Comparison of ENCODE assay signal across 8 cellular contexts in the genomic region with DNA sequence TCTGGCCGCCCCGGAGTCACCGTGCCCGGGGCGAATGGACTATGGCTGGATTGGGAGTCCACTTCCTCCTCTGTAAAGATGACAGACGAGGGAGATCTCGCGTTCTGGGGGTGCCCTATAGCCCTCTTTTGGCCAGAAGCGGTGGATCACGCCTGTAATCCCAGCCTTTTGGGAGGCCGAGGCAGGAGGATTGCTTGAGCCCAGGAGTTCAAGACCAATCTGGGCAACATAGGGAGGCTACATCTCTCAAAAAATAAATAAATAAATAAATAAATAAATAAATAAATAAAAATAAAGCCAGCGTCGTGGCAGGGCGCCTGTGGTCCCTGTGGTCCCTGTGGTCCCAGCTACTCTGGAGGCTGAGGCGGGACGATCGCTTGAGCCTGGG. TPM values are rescaled to one million over a fixed set of nuclear protein-coding genes. Genes with fewer than 3 reads are reported as not detected.
DNase-seq lines count a peak whose midpoint lies in the region; ATAC-seq, FAIRE-seq and TF ChIP-seq lines count a peak whose summit lies in the region.
"Not testable (repeated sequence)": the region's sequence is repeated elsewhere in the genome, so short reads cannot be mapped to it uniquely, and the experiment has no call there.

No MANE protein-coding gene starts in this region.

- H3K4me1 ChIP-seq in astrocyte (ENCODE audit: insufficient read depth, low read length); esophagus (ENCODE audit: control insufficient read depth in 2 of 2, insufficient read depth in 2 of 2, low read length in 1 of 2); parathyroid adenoma; transverse colon: not testable (repeated sequence)

- not testable (repeated sequence) for TF ChIP-seq POLR2A in transverse colon (IDR thresholded peaks at IDR 0.05)

- H3K36me3 ChIP-seq in astrocyte (ENCODE audit: insufficient read depth, low read length); esophagus (ENCODE audit: control insufficient read depth in 2 of 2, insufficient read depth in 2 of 2, low read length in 1 of 2); parathyroid adenoma (ENCODE audit: control insufficient read depth, insufficient read depth, low read length); transverse colon: not testable (repeated sequence)

- H3K9me3 Mint-ChIP-seq in Calu3 (ENCODE audit: low read depth, unreplicated experiment); T-cell; astrocyte (ENCODE audit: unreplicated experiment): not testable (repeated sequence)

- H3K36me3 Mint-ChIP-seq in Calu3 (ENCODE audit: insufficient read depth, unreplicated experiment), result peaks cover 11% of the 10 kb centered on the region
- H3K36me3 Mint-ChIP-seq in T-cell; astrocyte (ENCODE audit: low read depth, unreplicated experiment): not testable (repeated sequence)

- intact Hi-C loops in Calu3 (cut with micrococcal nuclease; ENCODE audit: unreplicated experiment); transverse colon (cut with DNase I; ENCODE audit: low total_unique reads): not testable (repeated sequence)

- not testable (repeated sequence) for H3K27me3 Mint-ChIP-seq in Calu3 (ENCODE audit: unreplicated experiment); T-cell; astrocyte (ENCODE audit: low read depth, unreplicated experiment)

- not testable (repeated sequence) for TF ChIP-seq CTCF in Calu3 (IDR thresholded peaks at IDR 0.05; ENCODE audit: unreplicated experiment); astrocyte (IDR thresholded peaks at IDR 0.05; ENCODE audit: insufficient read depth, low read depth, low read length); parathyroid adenoma (IDR thresholded peaks at IDR 0.05); transverse colon (IDR thresholded peaks at IDR 0.05)

- ATAC-seq in T-cell (replicated peaks in 1 of 4), result peak in 1 of 4 experiments; percentile 14
- not testable (repeated sequence) for ATAC-seq in left lobe of liver

- H3K27ac ChIP-seq in astrocyte (ENCODE audit: low read depth, low read length) (peak overlapping the region; percentile 95), esophagus (ENCODE audit: low read depth in 2 of 2, low read length in 1 of 2) (peak overlapping the region; percentile 74 to 89), parathyroid adenoma (peak overlapping the region; percentile 77), transverse colon (peak overlapping the region; percentile 60 to 95 (median 90))

- peak overlapping the region; percentile 85 for H3K4me2 ChIP-seq in astrocyte (ENCODE audit: low read length)
- H3K4me2 ChIP-seq in parathyroid adenoma (ENCODE audit: low read length), result peak overlapping the region; percentile 71

- WGBS in esophagus, 2 donors, result 25 to 32% methylated on average over 9 to 15 of the region's 17 CpGs
- WGBS in transverse colon (ENCODE audit: low coverage in 1 of 2), 2 donors, result 47% methylated on average over 13 of the region's 17 CpGs; no CpG with 5 or more reads in 1 of the 2 donors

- H3K27me3 ChIP-seq in astrocyte (ENCODE audit: insufficient read depth, low read length); esophagus (ENCODE audit: control insufficient read depth in 1 of 2, insufficient read depth in 2 of 2, low read length in 2 of 2); parathyroid adenoma (ENCODE audit: control insufficient read depth, insufficient read depth, low read length); transverse colon: not testable (repeated sequence)

- H2AFZ ChIP-seq in astrocyte (ENCODE audit: low read depth, low read length), result peak overlapping the region; percentile 52
- H2AFZ ChIP-seq in parathyroid adenoma, result peak overlapping the region; percentile 75

- not testable (repeated sequence) for H3K27ac Mint-ChIP-seq in Calu3 (ENCODE audit: unreplicated experiment)
- H3K27ac Mint-ChIP-seq in T-cell (peak overlapping the region in 1 of 2 donors; percentile 48), astrocyte (ENCODE audit: unreplicated experiment) (peak overlapping the region; percentile 75)

- peaks cover 24% of the 10 kb centered on the region for H3K4me1 Mint-ChIP-seq in Calu3 (ENCODE audit: low read depth, unreplicated experiment)
- not testable (repeated sequence) for H3K4me1 Mint-ChIP-seq in T-cell; astrocyte (ENCODE audit: low read depth, unreplicated experiment)

- POLR2A ChIA-PET in T-cell (lab: Charles Lee), result not testable (repeated sequence)

- H3K9ac ChIP-seq in astrocyte (ENCODE audit: low read length), result peak overlapping the region; percentile 97
- not testable (repeated sequence) for H3K9ac ChIP-seq in parathyroid adenoma

- H3K79me2 ChIP-seq in astrocyte (ENCODE audit: insufficient read depth, low read length); parathyroid adenoma: not testable (repeated sequence)

- CTCF ChIA-PET in Calu3 (lab: Charles Lee); T-cell (lab: Charles Lee): not testable (repeated sequence)

- not testable (repeated sequence) for FAIRE-seq in astrocyte (lab: Jason Lieb, UNC)

- not testable (repeated sequence) for H3K9me3 ChIP-seq in astrocyte (ENCODE audit: insufficient read depth, low read depth, low read length); esophagus (ENCODE audit: control insufficient read depth in 2 of 2, insufficient read depth in 1 of 2, low read depth in 1 of 2, low read length in 1 of 2); parathyroid adenoma (ENCODE audit: control insufficient read depth, low read length); transverse colon

- not testable (repeated sequence) for DNase-seq in Calu3; Jurkat, Clone E6-1 (ENCODE audit: low read depth, low spot score); astrocyte (ENCODE audit: low read depth); transverse colon
- peak in 1 of 34 experiments; percentile 18 for DNase-seq in T-cell
- DNase-seq in left lobe of liver (ENCODE audit: low spot score), result peak; percentile 49

- in situ Hi-C loops in transverse colon (cut with MboI; ENCODE audit: low pct_ligation_motif_present in 1 of 4, low pct_unique_long_range_greater_than_20kb in 1 of 4, low sequenced_read_pairs in 3 of 4), result not testable (repeated sequence)

- peak overlapping the region; percentile 43 for H3K4me3 ChIP-seq in Jurkat, Clone E6-1 (ENCODE audit: low read length)
- peak overlapping the region; percentile 48 for H3K4me3 ChIP-seq in astrocyte (ENCODE audit: insufficient read depth, low read depth, low read length)
- H3K4me3 ChIP-seq in esophagus (ENCODE audit: low read depth in 1 of 2, low read length in 2 of 2), result peak overlapping the region; percentile 45 to 73
- peak overlapping the region; percentile 93 for H3K4me3 ChIP-seq in parathyroid adenoma (ENCODE audit: low read depth, low read length)
- H3K4me3 ChIP-seq in transverse colon, result peak overlapping the region; percentile 12 to 83 (median 42)

- peak overlapping the region; percentile 92 for H3K4me3 Mint-ChIP-seq in Calu3 (ENCODE audit: low read depth, unreplicated experiment)
- peak overlapping the region; percentile 95 to 98 (median 96) for H3K4me3 Mint-ChIP-seq in T-cell
- H3K4me3 Mint-ChIP-seq in astrocyte (ENCODE audit: unreplicated experiment), result peak overlapping the region; percentile 84

- TF ChIP-seq EP300 in transverse colon (IDR thresholded peaks at IDR 0.05; ENCODE audit: low read depth), result not testable (repeated sequence)

- BruUV-seq in Calu3 (replicated peaks; lab: Mats Ljungman, UMichigan), result not testable (repeated sequence)

- H4K20me1 ChIP-seq in astrocyte (ENCODE audit: insufficient read depth, low read length), result not testable (repeated sequence)

RNA-seq across cellular contexts. Expression of a gene that starts 30.4 kb away (rescaled TPM):
- 17.6 and 19.3 TPM in 2 replicates for total RNA-seq in Calu3 (2022)
- polyA plus RNA-seq in Jurkat, Clone E6-1 (2012; ENCODE audit: insufficient read depth, insufficient read length), result not detected
- total RNA-seq in T-cell, result 10 to 100 TPM in 1 of 5 donors, 1 to 10 TPM in 4; 7.3 to 13.1 (median 8.8) TPM
- 6.5 and 7.0 TPM in 2 replicates for total RNA-seq in astrocyte
- 10 to 100 TPM in 1 of 2 donors, 1 to 10 TPM in 1; 3.7 to 19.8 TPM for polyA plus RNA-seq in esophagus
- 14.8 TPM for total RNA-seq in left lobe of liver
- total RNA-seq in transverse colon, result 10 to 100 TPM in 2 of 4 donors, 1 to 10 TPM in 2; 2.0 to 18.6 (median 12.4) TPM

Comparison
In these comparisons a context has a peak if more than half of its experiments do, and no peak if none do; other contexts are left out.
1. H3K4me3 ChIP-seq: peak in every context shown above with its lines; median percentile 93 in parathyroid adenoma; 59 in esophagus; 48 in astrocyte; 43 in Jurkat, Clone E6-1; 42 in transverse colon.